ENCODE assay signal across 26 cellular contexts in genomic region chr3:185793381-185793780, GRCh38.
"Had no signal": no experiment of that assay in that cellular context is flagged by ENCODE, and none has a peak within 500 bp of the region (broad histone marks: within the 10 kb centered on the region; RNA-seq: fewer than 3 reads in every experiment).

No MANE protein-coding gene starts in this region.

- H3K36me3 Mint-ChIP-seq: activated CD4-positive, alpha-beta memory T cell treated with anti-CD3 and anti-CD28 coated beads for 36 hours; activated naive CD4-positive, alpha-beta T cell treated with anti-CD3 and anti-CD28 coated beads, Interleukin-2, amount 50 U/mL, for 72 hours had no signal

- H3K4me3 Mint-ChIP-seq: activated B cell treated with CpG ODN at 0.5 μM for 24 hours; activated CD4-positive, alpha-beta memory T cell treated with anti-CD3 and anti-CD28 coated beads for 36 hours; activated CD4-positive, alpha-beta T cell treated with anti-CD3 and anti-CD28 coated beads, Interleukin-2, amount 10 ng/mL, durations not matched to agents 24 days and 14 days; activated naive CD8-positive, alpha-beta T cell treated with anti-CD3 and anti-CD28 coated beads, Interleukin-2, amount 50 U/mL, for 24 hours; activated T-cell treated with anti-CD3 and anti-CD28 coated beads, Interleukin-2, amount 50 U/mL, for 4 hours; T-helper 17 cell had no signal

- H3K9me3 Mint-ChIP-seq: activated B cell treated with CpG ODN at 0.5 μM for 24 hours; activated CD4-positive, alpha-beta memory T cell treated with anti-CD3 and anti-CD28 coated beads for 36 hours; activated CD4-positive, alpha-beta T cell treated with anti-CD3 and anti-CD28 coated beads, Interleukin-2, amount 10 ng/mL, durations not matched to agents 24 days and 14 days; activated naive CD4-positive, alpha-beta T cell treated with anti-CD3 and anti-CD28 coated beads, Interleukin-2, amount 50 U/mL, for 72 hours; activated naive CD8-positive, alpha-beta T cell treated with anti-CD3 and anti-CD28 coated beads, Interleukin-2, amount 50 U/mL, for 24 hours; activated T-cell treated with anti-CD3 and anti-CD28 coated beads, Interleukin-2, amount 50 U/mL, for 4 hours had no signal

- DNase-seq: activated B cell treated with CpG ODN at 0.5 μM for 24 hours; activated CD4-positive, alpha-beta memory T cell treated with anti-CD3 and anti-CD28 coated beads for 36 hours; activated CD4-positive, alpha-beta T cell treated with anti-CD3 and anti-CD28 coated beads for 1 hour; activated CD4-positive, alpha-beta T cell treated with anti-CD3 and anti-CD28 coated beads, Interleukin-2, amount 10 ng/mL, durations not matched to agents 24 days and 14 days; activated CD8-positive, alpha-beta memory T cell treated with anti-CD3 and anti-CD28 coated beads for 24 hours; activated effector memory CD4-positive, alpha-beta T cell treated with anti-CD3 and anti-CD28 coated beads, Interleukin-2, amount 50 U/mL, for 16 hours; activated naive CD4-positive, alpha-beta T cell treated with Interleukin-2 at 50 U/mL for 16 hours; activated naive CD8-positive, alpha-beta T cell treated with anti-CD3 and anti-CD28 coated beads, Interleukin-2, amount 50 U/mL, for 24 hours; activated T-cell treated with anti-CD3 and anti-CD28 coated beads, Interleukin-2, amount 50 U/mL, for 4 hours; amniotic stem cell; body of pancreas; KG1; NCI-H1105; NCI-H1436; NCI-H1694 treated with DMSO at 0.1 percent for 48 hours; NCI-H2029 treated with DMSO at 0.1 percent for 48 hours; NCI-H345; NCI-H510A; NCI-H526 treated with DMSO at 0.1 percent for 48 hours; NCI-H82; OCI-M1; SIG-M5; T-helper 17 cell; T-helper 9 cell had no signal

- ATAC-seq: activated naive CD4-positive, alpha-beta T cell treated with anti-CD3 and anti-CD28 coated beads, Interleukin-2, amount 50 U/mL, for 72 hours; activated naive CD8-positive, alpha-beta T cell treated with anti-CD3 and anti-CD28 coated beads, Interleukin-2, amount 50 U/mL, for 24 hours; activated T-cell treated with anti-CD3 and anti-CD28 coated beads, Interleukin-2, amount 50 U/mL, for 4 hours; body of pancreas; T-helper 17 cell had no signal

- H3K4me1 Mint-ChIP-seq: activated B cell treated with CpG ODN at 0.5 μM for 24 hours, T-helper 17 cell had no signal

- H3K4me3 ChIP-seq: ascending aorta, body of pancreas had no signal

- H3K27ac Mint-ChIP-seq: activated B cell treated with CpG ODN at 0.5 μM for 24 hours; activated CD4-positive, alpha-beta memory T cell treated with anti-CD3 and anti-CD28 coated beads for 36 hours; activated CD4-positive, alpha-beta T cell treated with anti-CD3 and anti-CD28 coated beads, Interleukin-2, amount 10 ng/mL, durations not matched to agents 24 days and 14 days; activated naive CD4-positive, alpha-beta T cell treated with anti-CD3 and anti-CD28 coated beads, Interleukin-2, amount 50 U/mL, for 72 hours; activated naive CD8-positive, alpha-beta T cell treated with anti-CD3 and anti-CD28 coated beads, Interleukin-2, amount 50 U/mL, for 24 hours; T-helper 17 cell had no signal

- H3K9me3 ChIP-seq: ascending aorta, body of pancreas had no signal

- H3K36me3 ChIP-seq: ascending aorta had no signal

- H3K27ac ChIP-seq: ascending aorta, body of pancreas had no signal

- H3K27me3 ChIP-seq: ascending aorta, body of pancreas had no signal

- H3K4me1 ChIP-seq: ascending aorta had no signal
